Comparison of ENCODE assay signal across 12 cellular contexts in genomic region chr1:203764105-203765028, GRCh38. TPM values are rescaled to one million over a fixed set of nuclear protein-coding genes. Genes with fewer than 3 reads are reported as not detected.
A peak's percentile ranks its signal among the peaks of the same experiment; 100 is the strongest.
DNase-seq lines count a peak whose midpoint lies in the region; ATAC-seq and TF ChIP-seq lines count a peak whose summit lies in the region.
"Had no signal": no experiment of that assay in that cellular context is flagged by ENCODE, and none has a peak within 500 bp of the region (broad histone marks: within the 10 kb centered on the region; RNA-seq: fewer than 3 reads in every experiment).

No MANE protein-coding gene starts in this region.

- H3K27me3 Mint-ChIP-seq in activated T-helper 1 cell treated with anti-CD3 and anti-CD28 coated beads, Interleukin-12 subunit alpha, Interleukin-12 subunit beta, Interleukin-2, Interleukin-4 antibody, amounts not matched to agents 30 ng/mL and 10 ng/mL and 1 ng/mL, durations not matched to agents 14 hours and 24 hours and 36 hours (ENCODE audit: insufficient read depth) = no peaks in the 10 kb centered on the region
- no peaks in the 10 kb centered on the region for H3K27me3 Mint-ChIP-seq in natural killer cell treated with Interleukin-12 subunit alpha and Interleukin-12 subunit beta and Interleukin-15 and Interleukin-18, amount 100 ng/mL, for 72 hours

- H3K79me2 ChIP-seq in DND-41 (ENCODE audit: insufficient read depth, low read length) = peaks cover 13% of the 10 kb centered on the region
- H3K79me2 ChIP-seq: parathyroid adenoma had no signal

- no peaks in the 10 kb centered on the region for H3K27me3 ChIP-seq in DND-41 (ENCODE audit: insufficient read depth, low read length, poor library complexity)

- intact Hi-C loops in activated T-helper 1 cell treated with anti-CD3 and anti-CD28 coated beads, Interleukin-12 subunit alpha, Interleukin-12 subunit beta, Interleukin-2, Interleukin-4 antibody, amounts not matched to agents 30 ng/mL and 10 ng/mL and 1 ng/mL, durations not matched to agents 14 hours and 24 hours and 36 hours (cut with micrococcal nuclease) = loop anchor here (1.0 to 10.0 kb wide), 13 partner anchors 10 to 477 kb away; partner anchors contain the start of genes ATP2B4, SNRPE, ZBED6 and ZC3H11A

- peak overlapping the region; percentile 99 for H3K27ac Mint-ChIP-seq in activated T-helper 1 cell treated with anti-CD3 and anti-CD28 coated beads, Interleukin-12 subunit alpha, Interleukin-12 subunit beta, Interleukin-2, Interleukin-4 antibody, amounts not matched to agents 30 ng/mL and 10 ng/mL and 1 ng/mL, durations not matched to agents 14 hours and 24 hours and 36 hours
- H3K27ac Mint-ChIP-seq in natural killer cell treated with Interleukin-12 subunit alpha and Interleukin-12 subunit beta and Interleukin-15 and Interleukin-18, amount 100 ng/mL, for 72 hours = peak overlapping the region; percentile 95 to 97

- no peaks in the 10 kb centered on the region for H3K36me3 ChIP-seq in DND-41 (ENCODE audit: insufficient read depth, low read length)

- H3K4me1 Mint-ChIP-seq in activated T-helper 1 cell treated with anti-CD3 and anti-CD28 coated beads, Interleukin-12 subunit alpha, Interleukin-12 subunit beta, Interleukin-2, Interleukin-4 antibody, amounts not matched to agents 30 ng/mL and 10 ng/mL and 1 ng/mL, durations not matched to agents 14 hours and 24 hours and 36 hours (ENCODE audit: low read depth) = peaks cover 56% of the 10 kb centered on the region
- peaks cover 36 to 41% of the 10 kb centered on the region in 2 donors for H3K4me1 Mint-ChIP-seq in natural killer cell treated with Interleukin-12 subunit alpha and Interleukin-12 subunit beta and Interleukin-15 and Interleukin-18, amount 100 ng/mL, for 72 hours (ENCODE audit: low read depth in 2 of 2)

- H3K4me3 Mint-ChIP-seq in activated T-helper 1 cell treated with anti-CD3 and anti-CD28 coated beads, Interleukin-12 subunit alpha, Interleukin-12 subunit beta, Interleukin-2, Interleukin-4 antibody, amounts not matched to agents 30 ng/mL and 10 ng/mL and 1 ng/mL, durations not matched to agents 14 hours and 24 hours and 36 hours = peak overlapping the region; percentile 92
- H3K4me3 Mint-ChIP-seq in natural killer cell treated with Interleukin-12 subunit alpha and Interleukin-12 subunit beta and Interleukin-15 and Interleukin-18, amount 100 ng/mL, for 72 hours = peak overlapping the region; percentile 98

- H3K27ac ChIP-seq in DND-41 (ENCODE audit: low read length) = peak overlapping the region; percentile 97
- H3K27ac ChIP-seq: parathyroid adenoma had no signal

- no peaks in the 10 kb centered on the region for H3K9me3 Mint-ChIP-seq in activated T-helper 1 cell treated with anti-CD3 and anti-CD28 coated beads, Interleukin-12 subunit alpha, Interleukin-12 subunit beta, Interleukin-2, Interleukin-4 antibody, amounts not matched to agents 30 ng/mL and 10 ng/mL and 1 ng/mL, durations not matched to agents 14 hours and 24 hours and 36 hours
- no peaks in the 10 kb centered on the region for H3K9me3 Mint-ChIP-seq in natural killer cell treated with Interleukin-12 subunit alpha and Interleukin-12 subunit beta and Interleukin-15 and Interleukin-18, amount 100 ng/mL, for 72 hours

- TF ChIP-seq CTCF in DND-41 (IDR thresholded peaks at IDR 0.05; ENCODE audit: borderline replicate concordance, extremely low read depth, low read length, poor library complexity, severe bottlenecking) = no peak

- H4K20me1 ChIP-seq in DND-41 (ENCODE audit: insufficient read depth, low read length) = no peaks in the 10 kb centered on the region

- peak overlapping the region; percentile 3 to 61; a peak in 3 of 4 replicates for H3K4me3 ChIP-seq in DND-41 (ENCODE audit: low read depth in 1 of 2, low read length in 2 of 2)

- no peak for DNase-seq in DND-41
- DNase-seq in activated T-helper 1 cell treated with anti-CD3 and anti-CD28 coated beads, Interleukin-12 subunit alpha, Interleukin-12 subunit beta, Interleukin-2, Interleukin-4 antibody, amounts not matched to agents 30 ng/mL and 10 ng/mL and 1 ng/mL, durations not matched to agents 14 hours and 24 hours and 36 hours (ENCODE audit: low spot score) = no peak
- DNase-seq in natural killer cell treated with Interleukin-12 subunit alpha and Interleukin-12 subunit beta and Interleukin-15 and Interleukin-18, amount 100 ng/mL, for 72 hours (ENCODE audit: low spot score) = no peak
- DNase-seq in SIG-M5 treated with dmso at 0.1 percent for 504 hours (lab: John Stamatoyannopoulos, UW; ENCODE audit: unreplicated experiment) = no peak
- no peak for DNase-seq in NCI-H1436 (lab: John Stamatoyannopoulos, UW)
- DNase-seq in NCI-H2171 treated with DMSO at 0.1 percent for 48 hours (lab: John Stamatoyannopoulos, UW) = no peak
- DNase-seq in NCI-H345 treated with DMSO at 0.1 percent for 48 hours (lab: John Stamatoyannopoulos, UW; ENCODE audit: unreplicated experiment) = no peak
- DNase-seq: NCI-H1436 treated with DMSO at 0.1 percent for 48 hours had no signal

- peaks cover 47% of the 10 kb centered on the region for H3K4me1 ChIP-seq in DND-41 (ENCODE audit: insufficient read depth, low read length)
- H3K4me1 ChIP-seq: parathyroid adenoma had no signal

- H3K9ac ChIP-seq in DND-41 (ENCODE audit: low read depth, low read length) = peak overlapping the region; percentile 63
- H3K9ac ChIP-seq: parathyroid adenoma had no signal

- H3K36me3 Mint-ChIP-seq in activated T-helper 1 cell treated with anti-CD3 and anti-CD28 coated beads, Interleukin-12 subunit alpha, Interleukin-12 subunit beta, Interleukin-2, Interleukin-4 antibody, amounts not matched to agents 30 ng/mL and 10 ng/mL and 1 ng/mL, durations not matched to agents 14 hours and 24 hours and 36 hours (ENCODE audit: low read depth) = peaks cover 10% of the 10 kb centered on the region
- no peaks in the 10 kb centered on the region for H3K36me3 Mint-ChIP-seq in natural killer cell treated with Interleukin-12 subunit alpha and Interleukin-12 subunit beta and Interleukin-15 and Interleukin-18, amount 100 ng/mL, for 72 hours

- H3K9me3 ChIP-seq in DND-41 (ENCODE audit: insufficient read depth, low read length, severe bottlenecking) = no peaks in the 10 kb centered on the region

- peak overlapping the region; percentile 68 for H3K4me2 ChIP-seq in DND-41 (ENCODE audit: insufficient read depth, low read length)

- ATAC-seq in DND-41 (ENCODE audit: insufficient read depth, low read depth) (peak; percentile 6; the same call in 2 of the 3 replicates), HG03066 (IDR thresholded peaks at IDR 0.05; ENCODE audit: low read depth, unreplicated experiment) (peak; percentile 9)
- no peak for ATAC-seq in natural killer cell treated with Interleukin-12 subunit alpha and Interleukin-12 subunit beta and Interleukin-15 and Interleukin-18, amount 100 ng/mL, for 72 hours
- ATAC-seq: left lobe of liver had no signal

- H2AFZ ChIP-seq in DND-41 (ENCODE audit: low read depth, low read length) = peak overlapping the region; percentile 90
- H2AFZ ChIP-seq: parathyroid adenoma had no signal

RNA-seq across cellular contexts. Expression of gene LAX1, which starts 0.6 kb away (rescaled TPM):
- total RNA-seq in activated T-helper 1 cell treated with anti-CD3 and anti-CD28 coated beads, Interleukin-12 subunit alpha, Interleukin-12 subunit beta, Interleukin-2, Interleukin-4 antibody, amounts not matched to agents 30 ng/mL and 10 ng/mL and 1 ng/mL, durations not matched to agents 14 hours and 24 hours and 36 hours = 15.2 and 16.6 TPM in 2 replicates
- 1 to 10 TPM; 7.2 to 7.7 TPM for total RNA-seq in natural killer cell treated with Interleukin-12 subunit alpha and Interleukin-12 subunit beta and Interleukin-15 and Interleukin-18, amount 100 ng/mL, for 72 hours
- total RNA-seq: temporal lobe had no signal

RNA-seq across cellular contexts. Expression of gene ZBED6, which starts 31.1 kb away (rescaled TPM):
- 19.8 and 21.3 TPM in 2 replicates for total RNA-seq in activated T-helper 1 cell treated with anti-CD3 and anti-CD28 coated beads, Interleukin-12 subunit alpha, Interleukin-12 subunit beta, Interleukin-2, Interleukin-4 antibody, amounts not matched to agents 30 ng/mL and 10 ng/mL and 1 ng/mL, durations not matched to agents 14 hours and 24 hours and 36 hours
- 10 to 100 TPM; 24.9 to 29.3 TPM for total RNA-seq in natural killer cell treated with Interleukin-12 subunit alpha and Interleukin-12 subunit beta and Interleukin-15 and Interleukin-18, amount 100 ng/mL, for 72 hours

RNA-seq across cellular contexts. Expression of gene ZC3H11A, which starts 31.1 kb away (rescaled TPM):
- total RNA-seq in activated T-helper 1 cell treated with anti-CD3 and anti-CD28 coated beads, Interleukin-12 subunit alpha, Interleukin-12 subunit beta, Interleukin-2, Interleukin-4 antibody, amounts not matched to agents 30 ng/mL and 10 ng/mL and 1 ng/mL, durations not matched to agents 14 hours and 24 hours and 36 hours = 85.0 and 85.5 TPM in 2 replicates
- 10 to 100 TPM; 84.1 to 91.8 TPM for total RNA-seq in natural killer cell treated with Interleukin-12 subunit alpha and Interleukin-12 subunit beta and Interleukin-15 and Interleukin-18, amount 100 ng/mL, for 72 hours

Comparison
In these comparisons a context has a peak if more than half of its experiments do, and no peak if none do; other contexts are left out.
1. ATAC-seq: peak in DND-41 (single experiment) and HG03066 (single experiment); none in natural killer cell treated with Interleukin-12 subunit alpha and Interleukin-12 subunit beta and Interleukin-15 and Interleukin-18, amount 100 ng/mL, for 72 hours (0 of 2).